Comparison of ENCODE assay signal across 8 cellular contexts in the genomic region with DNA sequence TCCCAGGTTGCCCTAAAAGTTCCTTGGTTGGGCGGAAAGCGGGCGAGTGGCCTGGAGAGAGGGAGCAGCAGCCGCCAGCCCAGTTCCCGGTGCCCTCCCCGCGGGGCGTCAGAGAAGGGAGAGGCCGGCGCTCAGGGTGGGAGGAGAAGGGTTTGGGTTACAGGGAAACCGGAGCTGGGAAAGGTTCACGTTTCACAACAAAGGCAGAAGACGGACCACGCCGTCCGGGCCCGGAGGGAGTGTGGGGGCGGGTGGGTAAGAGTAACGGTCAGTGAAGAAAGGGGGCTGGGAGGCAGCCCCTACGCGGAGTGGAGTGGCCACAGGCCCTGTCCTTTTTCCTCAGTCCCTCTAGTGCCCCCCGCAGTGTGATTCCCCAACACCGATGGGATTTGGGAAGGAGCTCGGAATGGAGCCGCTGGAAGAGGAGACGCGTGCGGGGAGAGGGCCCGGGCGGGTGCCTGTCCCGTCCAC. TPM values are rescaled to one million over a fixed set of nuclear protein-coding genes. Genes with fewer than 3 reads are reported as not detected.
DNase-seq lines count a peak whose midpoint lies in the region; ATAC-seq and TF ChIP-seq lines count a peak whose summit lies in the region.

No MANE protein-coding gene starts in this region.

- H3K4me3 ChIP-seq in SJSA1: peak overlapping the region; percentile 67
- H3K4me3 ChIP-seq in esophagus muscularis mucosa: peak overlapping the region; percentile 87 to 98 (median 92)

- H3K36me3 ChIP-seq in SJSA1: peaks cover 26% of the 10 kb centered on the region
- H3K36me3 ChIP-seq in esophagus muscularis mucosa: peaks cover 0 to 16% (median 8%) of the 10 kb centered on the region in 4 donors

- H3K27me3 ChIP-seq in SJSA1 (replicated peaks) (no peaks in the 10 kb centered on the region), esophagus muscularis mucosa (no peaks in the 10 kb centered on the region)

- no peak for TF ChIP-seq EP300 in esophagus muscularis mucosa (IDR thresholded peaks at IDR 0.05)

- WGBS in esophagus muscularis mucosa: 5% methylated on average over 18 of the region's 31 CpGs

- no peak for TF ChIP-seq CTCF in esophagus muscularis mucosa (IDR thresholded peaks at IDR 0.05)

- H3K27me3 Mint-ChIP-seq in activated naive CD4-positive, alpha-beta T cell treated with anti-CD3 and anti-CD28 coated beads, Interleukin-2, amount 50 U/mL, for 24 hours: peaks cover 5% of the 10 kb centered on the region
- H3K27me3 Mint-ChIP-seq in activated naive CD4-positive, alpha-beta T cell treated with anti-CD3 and anti-CD28 coated beads for 36 hours (ENCODE audit: low read depth): peaks cover 23% of the 10 kb centered on the region
- peaks cover 0 to 34% (median 20%) of the 10 kb centered on the region in 3 donors for H3K27me3 Mint-ChIP-seq in naive B cell

- DNase-seq in activated naive CD4-positive, alpha-beta T cell treated with anti-CD3 and anti-CD28 coated beads for 36 hours: no peak
- peak; percentile 57 to 77 for DNase-seq in SJSA1 (ENCODE audit: low read depth in 1 of 2, low spot score in 2 of 2)
- no peak for DNase-seq in esophagus muscularis mucosa (ENCODE audit: extremely low spot score)
- no peak for DNase-seq in naive B cell
- no peak for DNase-seq in germinal center (ENCODE audit: low spot score)
- no peak for DNase-seq in NK-92 (lab: John Stamatoyannopoulos, UW; ENCODE audit: unreplicated experiment)

- peaks cover 42% of the 10 kb centered on the region for H3K4me1 ChIP-seq in SJSA1 (replicated peaks)
- H3K4me1 ChIP-seq in esophagus muscularis mucosa: peaks cover 48 to 84% (median 75%) of the 10 kb centered on the region in 4 donors

- intact Hi-C loops in activated naive CD4-positive, alpha-beta T cell treated with anti-CD3 and anti-CD28 coated beads for 36 hours (cut with micrococcal nuclease): no loop called here
- intact Hi-C loops in esophagus muscularis mucosa (cut with DNase I): loop anchor here (2.0 kb wide), 2 partner anchors 49 to 75 kb away; partner anchors contain the start of gene QPCTL

- TF ChIP-seq POLR2A in esophagus muscularis mucosa (IDR thresholded peaks at IDR 0.05; ENCODE audit: low read depth): peak; percentile 66

- peak overlapping the region; percentile 11 for H3K4me3 Mint-ChIP-seq in activated naive CD4-positive, alpha-beta T cell treated with anti-CD3 and anti-CD28 coated beads, Interleukin-2, amount 50 U/mL, for 24 hours
- no peak overlapping the region for H3K4me3 Mint-ChIP-seq in activated naive CD4-positive, alpha-beta T cell treated with anti-CD3 and anti-CD28 coated beads for 36 hours
- peak overlapping the region in 7 of 8 donors; percentile 15 to 82 (median 67) for H3K4me3 Mint-ChIP-seq in naive B cell

- H3K9me3 ChIP-seq in SJSA1 (replicated peaks) (0 out of 2 replicates have a peak, but pooled peaks cover 2% of the 10 kb centered on the region), esophagus muscularis mucosa (no peaks in the 10 kb centered on the region)

- no peak for ATAC-seq in naive B cell (ENCODE audit: low read depth in 2 of 2)
- ATAC-seq in esophagus mucosa: no peak

- H3K27ac ChIP-seq in SJSA1 (peak overlapping the region; percentile 46; the same call in 1 of the 2 replicates), esophagus muscularis mucosa (replicated peaks in 1 of 4) (peak overlapping the region; percentile 91 to 98 (median 97))

- no peaks in the 10 kb centered on the region for H3K9me3 Mint-ChIP-seq in activated naive CD4-positive, alpha-beta T cell treated with anti-CD3 and anti-CD28 coated beads, Interleukin-2, amount 50 U/mL, for 24 hours
- H3K9me3 Mint-ChIP-seq in activated naive CD4-positive, alpha-beta T cell treated with anti-CD3 and anti-CD28 coated beads for 36 hours: no peaks in the 10 kb centered on the region
- H3K9me3 Mint-ChIP-seq in naive B cell: no peaks in the 10 kb centered on the region

- peaks cover 5% of the 10 kb centered on the region for H3K4me1 Mint-ChIP-seq in activated naive CD4-positive, alpha-beta T cell treated with anti-CD3 and anti-CD28 coated beads, Interleukin-2, amount 50 U/mL, for 24 hours
- peaks cover 10% of the 10 kb centered on the region for H3K4me1 Mint-ChIP-seq in activated naive CD4-positive, alpha-beta T cell treated with anti-CD3 and anti-CD28 coated beads for 36 hours (ENCODE audit: low read depth)
- peaks cover 13 to 29% (median 27%) of the 10 kb centered on the region in 3 donors for H3K4me1 Mint-ChIP-seq in naive B cell

- H3K36me3 Mint-ChIP-seq in activated naive CD4-positive, alpha-beta T cell treated with anti-CD3 and anti-CD28 coated beads, Interleukin-2, amount 50 U/mL, for 24 hours: no peaks in the 10 kb centered on the region
- H3K36me3 Mint-ChIP-seq in activated naive CD4-positive, alpha-beta T cell treated with anti-CD3 and anti-CD28 coated beads for 36 hours (ENCODE audit: low read depth): no peaks in the 10 kb centered on the region
- H3K36me3 Mint-ChIP-seq in naive B cell: no peaks in the 10 kb centered on the region

- no peak overlapping the region for H3K27ac Mint-ChIP-seq in activated naive CD4-positive, alpha-beta T cell treated with anti-CD3 and anti-CD28 coated beads, Interleukin-2, amount 50 U/mL, for 24 hours
- no peak overlapping the region for H3K27ac Mint-ChIP-seq in activated naive CD4-positive, alpha-beta T cell treated with anti-CD3 and anti-CD28 coated beads for 36 hours
- H3K27ac Mint-ChIP-seq in naive B cell: no peak overlapping the region

- CTCF ChIA-PET in activated naive CD4-positive, alpha-beta T cell treated with anti-CD3 and anti-CD28 coated beads for 36 hours (lab: Charles Lee): interaction anchor here (0.9 to 6.1 kb wide), 2 partner anchors 32 to 546 kb away, joined by 3 to 127 read pairs; no protein-coding TSS in a partner anchor

RNA-seq across cellular contexts. Expression of gene SIX5, which starts 1.6 kb away (rescaled TPM):
- total RNA-seq in activated naive CD4-positive, alpha-beta T cell treated with anti-CD3 and anti-CD28 coated beads for 36 hours: 1 to 10 TPM; 1.8 to 2.2 TPM
- total RNA-seq in SJSA1 (2014; rRNA removed; shearing (Covaris generic)): 9.1 and 10.2 TPM in 2 replicates
- total RNA-seq in esophagus muscularis mucosa (10 to 100 TPM; 18.2 to 39.9 (median 28.8) TPM), esophagus mucosa (8.8 TPM)
- under 1 TPM in 1 of 6 donors, not detected in 5; 0.18 TPM for polyA plus RNA-seq in naive B cell (ENCODE audit: low read depth in 6 of 6)

RNA-seq across cellular contexts. Expression of gene DMPK, which starts 14.8 kb away (rescaled TPM):
- total RNA-seq in activated naive CD4-positive, alpha-beta T cell treated with anti-CD3 and anti-CD28 coated beads for 36 hours: 1 to 10 TPM; 6.1 TPM
- 7.4 and 10.6 TPM in 2 replicates for total RNA-seq in SJSA1 (2014; rRNA removed; shearing (Covaris generic))
- 100 to 1,000 TPM; 247 to 487 (median 347) TPM for total RNA-seq in esophagus muscularis mucosa
- 1 to 10 TPM in 3 of 6 donors, under 1 TPM in 2, not detected in 1; 0.31 to 2.7 (median 1.1) TPM for polyA plus RNA-seq in naive B cell (ENCODE audit: low read depth in 6 of 6)
- 15.5 TPM for total RNA-seq in esophagus mucosa

RNA-seq across cellular contexts. Expression of gene DMWD, which starts 25.2 kb away (rescaled TPM):
- 10 to 100 TPM; 28.6 to 29.1 TPM for total RNA-seq in activated naive CD4-positive, alpha-beta T cell treated with anti-CD3 and anti-CD28 coated beads for 36 hours
- total RNA-seq in SJSA1 (2014; rRNA removed; shearing (Covaris generic)): 17.6 and 35.4 TPM in 2 replicates
- total RNA-seq in esophagus muscularis mucosa: 10 to 100 TPM; 56.0 to 88.7 (median 63.3) TPM
- 10 to 100 TPM; 13.4 to 28.1 (median 22.1) TPM for polyA plus RNA-seq in naive B cell (ENCODE audit: low read depth in 6 of 6)
- 17.4 TPM for total RNA-seq in esophagus mucosa

RNA-seq across cellular contexts. Expression of gene MEIOSIN, which starts 34.2 kb away (rescaled TPM):
- total RNA-seq in activated naive CD4-positive, alpha-beta T cell treated with anti-CD3 and anti-CD28 coated beads for 36 hours: not detected
- not detected in 2 replicates for total RNA-seq in SJSA1 (2014; rRNA removed; shearing (Covaris generic))
- total RNA-seq in esophagus muscularis mucosa: not detected
- polyA plus RNA-seq in naive B cell (ENCODE audit: low read depth in 6 of 6): not detected
- not detected for total RNA-seq in esophagus mucosa

RNA-seq across cellular contexts. Expression of gene FBXO46, which starts 36.7 kb away (rescaled TPM):
- total RNA-seq in activated naive CD4-positive, alpha-beta T cell treated with anti-CD3 and anti-CD28 coated beads for 36 hours: 10 to 100 TPM; 21.8 to 23.2 TPM
- total RNA-seq in SJSA1 (2014; rRNA removed; shearing (Covaris generic)): 8.3 and 10.7 TPM in 2 replicates
- 10 to 100 TPM in 3 of 4 donors, 1 to 10 TPM in 1; 8.6 to 27.7 (median 18.2) TPM for total RNA-seq in esophagus muscularis mucosa
- 10 to 100 TPM in 5 of 6 donors, 1 to 10 TPM in 1; 9.4 to 23.0 (median 13.9) TPM for polyA plus RNA-seq in naive B cell (ENCODE audit: low read depth in 6 of 6)
- total RNA-seq in esophagus mucosa: 30.3 TPM

Comparison
In these comparisons a context has a peak if more than half of its experiments do, and no peak if none do; other contexts are left out.
1. DNase-seq: peak in SJSA1 (2 of 2); none in activated naive CD4-positive, alpha-beta T cell treated with anti-CD3 and anti-CD28 coated beads for 36 hours (single experiment), esophagus muscularis mucosa (single experiment), naive B cell (single experiment), germinal center (single experiment) and NK-92 (single experiment).
2. RNA of gene DMPK, which starts 14.8 kb away (total RNA-seq): 247 to 487 TPM in esophagus muscularis mucosa; 15.5 TPM in esophagus mucosa (single experiment), 7.4 to 10.6 TPM in SJSA1 and 6.1 TPM in activated naive CD4-positive, alpha-beta T cell treated with anti-CD3 and anti-CD28 coated beads for 36 hours; every median in the first group is over 10 times any median in the second.